Comparison of ENCODE assay signal across 8 cellular contexts in genomic region chr15:51162865-51163762, GRCh38.
DNase-seq lines count a peak whose midpoint lies in the region; ATAC-seq and TF ChIP-seq lines count a peak whose summit lies in the region.

No MANE protein-coding gene starts in this region.

- H3K27me3 ChIP-seq in BLaER1 treated with 17β-estradiol and CSF1 and Interleukin-3, amounts not matched to agents 10 nM and 100 nM: no peaks in the 10 kb centered on the region
- H3K27me3 ChIP-seq in KMS-11 (ENCODE audit: insufficient read depth, low read depth): no peaks in the 10 kb centered on the region
- H3K27me3 ChIP-seq in SJCRH30: no peaks in the 10 kb centered on the region
- H3K27me3 ChIP-seq in parathyroid adenoma (ENCODE audit: control insufficient read depth, insufficient read depth, low read length): no peaks in the 10 kb centered on the region
- H3K27me3 ChIP-seq in tibial nerve: no peaks in the 10 kb centered on the region

- no peaks in the 10 kb centered on the region for H3K27me3 Mint-ChIP-seq in glutamatergic neuron (ENCODE audit: unreplicated experiment)

- no peaks in the 10 kb centered on the region for H3K36me3 ChIP-seq in BLaER1 treated with 17β-estradiol and CSF1 and Interleukin-3, amounts not matched to agents 10 nM and 100 nM
- H3K36me3 ChIP-seq in KMS-11 (ENCODE audit: insufficient read depth) (no peaks in the 10 kb centered on the region), SJCRH30 (no peaks in the 10 kb centered on the region), parathyroid adenoma (ENCODE audit: control insufficient read depth, insufficient read depth, low read length) (no peaks in the 10 kb centered on the region), tibial nerve (no peaks in the 10 kb centered on the region)

- TF ChIP-seq POLR2A in tibial nerve (IDR thresholded peaks at IDR 0.05): no peak

- no peaks in the 10 kb centered on the region for H4K20me1 ChIP-seq in BLaER1 treated with 17β-estradiol and CSF1 and Interleukin-3, amounts not matched to agents 10 nM and 100 nM
- no peaks in the 10 kb centered on the region for H4K20me1 ChIP-seq in KMS-11 (ENCODE audit: insufficient read depth)

- H3K9me3 Mint-ChIP-seq in activated naive CD4-positive, alpha-beta T cell treated with anti-CD3 and anti-CD28 coated beads, Interleukin-2, amount 50 U/mL, for 72 hours: no peaks in the 10 kb centered on the region
- H3K9me3 Mint-ChIP-seq in glutamatergic neuron (ENCODE audit: unreplicated experiment): peaks cover 3% of the 10 kb centered on the region

- peak overlapping the region; percentile 34 to 89 (median 58) for H3K4me2 ChIP-seq in BLaER1 treated with 17β-estradiol and CSF1 and Interleukin-3, amounts not matched to agents 10 nM and 100 nM
- H3K4me2 ChIP-seq in KMS-11 (peak overlapping the region; percentile 86), parathyroid adenoma (ENCODE audit: low read length) (no peak overlapping the region)

- H3K27ac ChIP-seq in BLaER1 treated with 17β-estradiol and CSF1 and Interleukin-3, amounts not matched to agents 10 nM and 100 nM: peak overlapping the region in 10 of 11 experiments; percentile 3 to 61 (median 34); a peak in 16 of 22 replicates
- H3K27ac ChIP-seq in KMS-11 (peak overlapping the region; percentile 47; the same call in 1 of the 2 replicates), SJCRH30 (no peak overlapping the region), parathyroid adenoma (no peak overlapping the region), tibial nerve (peak overlapping the region in 3 of 4 donors; percentile 12 to 80 (median 17))

- 6 to 8% methylated on average over 8 of the region's 8 CpGs for WGBS in tibial nerve, 2 donors

- DNase-seq in SJCRH30: peak; percentile 49 to 81
- DNase-seq in activated naive CD4-positive, alpha-beta T cell treated with anti-CD3 and anti-CD28 coated beads, Interleukin-2, amount 50 U/mL, for 72 hours (ENCODE audit: low spot score in 2 of 2): peak in 1 of 2 donors; percentile 78
- DNase-seq in glutamatergic neuron: peak; percentile 76
- DNase-seq in tibial nerve (ENCODE audit: low spot score in 2 of 2): peak; percentile 57 to 85

- TF ChIP-seq EP300 in tibial nerve (IDR thresholded peaks at IDR 0.05): no peak

- H3K9ac ChIP-seq in BLaER1 treated with 17β-estradiol and CSF1 and Interleukin-3, amounts not matched to agents 10 nM and 100 nM: peak overlapping the region in 10 of 11 experiments; percentile 2 to 54 (median 36); a peak in 12 of 22 replicates
- peak overlapping the region; percentile 17; the same call in 1 of the 2 replicates for H3K9ac ChIP-seq in KMS-11
- H3K9ac ChIP-seq in parathyroid adenoma: no peak overlapping the region

- no peaks in the 10 kb centered on the region for H3K36me3 Mint-ChIP-seq in activated naive CD4-positive, alpha-beta T cell treated with anti-CD3 and anti-CD28 coated beads, Interleukin-2, amount 50 U/mL, for 72 hours
- no peaks in the 10 kb centered on the region for H3K36me3 Mint-ChIP-seq in glutamatergic neuron (ENCODE audit: unreplicated experiment)

- H3K27ac Mint-ChIP-seq in activated naive CD4-positive, alpha-beta T cell treated with anti-CD3 and anti-CD28 coated beads, Interleukin-2, amount 50 U/mL, for 72 hours: no peak overlapping the region
- H3K27ac Mint-ChIP-seq in glutamatergic neuron (ENCODE audit: unreplicated experiment): no peak overlapping the region

- peaks cover 10 to 34% (median 14%) of the 10 kb centered on the region in 10 experiments for H3K4me1 ChIP-seq in BLaER1 treated with 17β-estradiol and CSF1 and Interleukin-3, amounts not matched to agents 10 nM and 100 nM
- H3K4me1 ChIP-seq in KMS-11 (ENCODE audit: low read depth, poor library complexity, severe bottlenecking) (peaks cover 11% of the 10 kb centered on the region), SJCRH30 (peaks cover 19% of the 10 kb centered on the region), parathyroid adenoma (no peaks in the 10 kb centered on the region), tibial nerve (peaks cover 0 to 15% (median 3%) of the 10 kb centered on the region in 4 donors)

- ATAC-seq in GM19397 (IDR thresholded peaks at IDR 0.05; ENCODE audit: unreplicated experiment): peak; percentile 82
- peak; percentile 81 to 90 for ATAC-seq in activated naive CD4-positive, alpha-beta T cell treated with anti-CD3 and anti-CD28 coated beads, Interleukin-2, amount 50 U/mL, for 72 hours

- H2AFZ ChIP-seq in KMS-11 (ENCODE audit: low read depth) (peak overlapping the region; percentile 56), parathyroid adenoma (peak overlapping the region; percentile 13)

- peak overlapping the region in 4 of 10 experiments; percentile 9 to 16 (median 10); a peak in 5 of 20 replicates for H3K4me3 ChIP-seq in BLaER1 treated with 17β-estradiol and CSF1 and Interleukin-3, amounts not matched to agents 10 nM and 100 nM
- H3K4me3 ChIP-seq in KMS-11 (IDR thresholded peaks at IDR 0.05; ENCODE audit: insufficient read depth, low read depth, low read length): no peak overlapping the region
- H3K4me3 ChIP-seq in SJCRH30: peak overlapping the region; percentile 10; the same call in 1 of the 2 replicates
- H3K4me3 ChIP-seq in parathyroid adenoma (ENCODE audit: low read depth, low read length): no peak overlapping the region
- H3K4me3 ChIP-seq in tibial nerve: peak overlapping the region in 2 of 4 donors; percentile 3 to 9

- TF ChIP-seq CTCF in KMS-11 (conservative IDR thresholded peaks at IDR 0.05; ENCODE audit: low read depth, low read length): peak; percentile 98
- TF ChIP-seq CTCF in glutamatergic neuron (IDR thresholded peaks at IDR 0.05; ENCODE audit: partially characterized antibody, unreplicated experiment): peak; percentile 94
- peak; percentile 83 for TF ChIP-seq CTCF in parathyroid adenoma (IDR thresholded peaks at IDR 0.05)
- peak; percentile 83 to 94 (median 89) for TF ChIP-seq CTCF in tibial nerve (IDR thresholded peaks at IDR 0.05)

- no peaks in the 10 kb centered on the region for H3K9me3 ChIP-seq in BLaER1 treated with 17β-estradiol and CSF1 and Interleukin-3, amounts not matched to agents 10 nM and 100 nM (replicated peaks in 1 of 11)
- H3K9me3 ChIP-seq in SJCRH30 (replicated peaks) (no peaks in the 10 kb centered on the region), parathyroid adenoma (ENCODE audit: control insufficient read depth, low read length) (no peaks in the 10 kb centered on the region), tibial nerve (no peaks in the 10 kb centered on the region)

- H3K79me2 ChIP-seq in KMS-11 (ENCODE audit: insufficient read depth, low read depth) (no peaks in the 10 kb centered on the region), parathyroid adenoma (no peaks in the 10 kb centered on the region)

- peaks cover 7% of the 10 kb centered on the region for H3K4me1 Mint-ChIP-seq in glutamatergic neuron (ENCODE audit: low read depth, unreplicated experiment)

- H3K4me3 Mint-ChIP-seq in glutamatergic neuron (ENCODE audit: unreplicated experiment): no peak overlapping the region

Comparison
In these comparisons a context has a peak if more than half of its experiments do, and no peak if none do; other contexts are left out.
1. H3K27ac ChIP-seq: peak in BLaER1 treated with 17β-estradiol and CSF1 and Interleukin-3, amounts not matched to agents 10 nM and 100 nM (10 of 11), KMS-11 (single experiment) and tibial nerve (3 of 4); none in SJCRH30 (single experiment) and parathyroid adenoma (single experiment).
2. Peak in every context shown above with its lines, with median percentiles within 50 percentile points of each other: CTCF ChIP-seq.